8 cellular contexts compared by ENCODE assay signal in genomic region chr6:26124550-26125014, GRCh38. TPM values are rescaled to one million over a fixed set of nuclear protein-coding genes. Genes with fewer than 3 reads are reported as not detected.
A peak's percentile ranks its signal among the peaks of the same experiment; 100 is the strongest.
DNase-seq lines count a peak whose midpoint lies in the region; ATAC-seq and TF ChIP-seq lines count a peak whose summit lies in the region.

No MANE protein-coding gene starts in this region.

- peaks cover 4% of the 10 kb centered on the region for H3K27me3 Mint-ChIP-seq in stimulated activated naive CD8-positive, alpha-beta T cell treated with anti-CD3 and anti-CD28 coated beads, Interleukin-15, Interleukin-2, amounts not matched to agents 100 ng/mL and 50 ng/mL, for 24 hours
- peaks cover 24% of the 10 kb centered on the region for H3K27me3 Mint-ChIP-seq in endothelial cell (ENCODE audit: unreplicated experiment)
- H3K27me3 Mint-ChIP-seq in natural killer cell treated with Interleukin-12 subunit alpha and Interleukin-12 subunit beta and Interleukin-15 and Interleukin-18, amount 100 ng/mL, for 72 hours = no peaks in the 10 kb centered on the region

- no peaks in the 10 kb centered on the region for H3K9me3 Mint-ChIP-seq in stimulated activated naive CD8-positive, alpha-beta T cell treated with anti-CD3 and anti-CD28 coated beads, Interleukin-15, Interleukin-2, amounts not matched to agents 100 ng/mL and 50 ng/mL, for 24 hours
- H3K9me3 Mint-ChIP-seq in endothelial cell (ENCODE audit: unreplicated experiment) = no peaks in the 10 kb centered on the region
- H3K9me3 Mint-ChIP-seq in natural killer cell treated with Interleukin-12 subunit alpha and Interleukin-12 subunit beta and Interleukin-15 and Interleukin-18, amount 100 ng/mL, for 72 hours = peaks cover 2% of the 10 kb centered on the region

- POLR2A ChIA-PET in RWPE1 (lab: Yijun Ruan, JAX; ENCODE audit: low non-redundant PET) = interaction anchor here (0.9 to 5.1 kb wide), 9 partner anchors 21 to 92 kb away, joined by 3 to 94 read pairs (median 7); a partner anchor contains a TSS

- peak overlapping the region; percentile 99 for H3K27ac Mint-ChIP-seq in stimulated activated naive CD8-positive, alpha-beta T cell treated with anti-CD3 and anti-CD28 coated beads, Interleukin-15, Interleukin-2, amounts not matched to agents 100 ng/mL and 50 ng/mL, for 24 hours
- H3K27ac Mint-ChIP-seq in endothelial cell (ENCODE audit: unreplicated experiment) = peak overlapping the region; percentile 99
- peak overlapping the region; percentile 99 to 100 for H3K27ac Mint-ChIP-seq in natural killer cell treated with Interleukin-12 subunit alpha and Interleukin-12 subunit beta and Interleukin-15 and Interleukin-18, amount 100 ng/mL, for 72 hours

- no peak for TF ChIP-seq CTCF in RWPE1 (conservative IDR thresholded peaks at IDR 0.05; ENCODE audit: low read depth)
- TF ChIP-seq CTCF in endothelial cell (IDR thresholded peaks at IDR 0.05; ENCODE audit: unreplicated experiment) = no peak
- no peak for TF ChIP-seq CTCF in GM13977 (IDR thresholded peaks at IDR 0.05; ENCODE audit: extremely low read depth, insufficient read depth, missing control alignments)

- H3K4me3 Mint-ChIP-seq in stimulated activated naive CD8-positive, alpha-beta T cell treated with anti-CD3 and anti-CD28 coated beads, Interleukin-15, Interleukin-2, amounts not matched to agents 100 ng/mL and 50 ng/mL, for 24 hours = peak overlapping the region; percentile 99
- H3K4me3 Mint-ChIP-seq in endothelial cell (ENCODE audit: unreplicated experiment) = peak overlapping the region; percentile 100
- peak overlapping the region; percentile 97 for H3K4me3 Mint-ChIP-seq in natural killer cell treated with Interleukin-12 subunit alpha and Interleukin-12 subunit beta and Interleukin-15 and Interleukin-18, amount 100 ng/mL, for 72 hours

- in situ Hi-C loops in GM13977 (cut with MboI; ENCODE audit: low pct_unique_long_range_greater_than_20kb, low sequenced_read_pairs, unreplicated experiment) = loop anchor here (5.0 kb wide), 1 partner anchor 73 kb away; a partner anchor contains a TSS

- peaks cover 61% of the 10 kb centered on the region for H3K4me1 Mint-ChIP-seq in stimulated activated naive CD8-positive, alpha-beta T cell treated with anti-CD3 and anti-CD28 coated beads, Interleukin-15, Interleukin-2, amounts not matched to agents 100 ng/mL and 50 ng/mL, for 24 hours (ENCODE audit: low read depth)
- H3K4me1 Mint-ChIP-seq in endothelial cell (ENCODE audit: unreplicated experiment) = peaks cover 26% of the 10 kb centered on the region
- H3K4me1 Mint-ChIP-seq in natural killer cell treated with Interleukin-12 subunit alpha and Interleukin-12 subunit beta and Interleukin-15 and Interleukin-18, amount 100 ng/mL, for 72 hours (ENCODE audit: low read depth in 2 of 2) = peaks cover 52 to 60% of the 10 kb centered on the region in 2 donors

- peak overlapping the region; percentile 99 for H3K27ac ChIP-seq in RWPE1

- H3K36me3 Mint-ChIP-seq in stimulated activated naive CD8-positive, alpha-beta T cell treated with anti-CD3 and anti-CD28 coated beads, Interleukin-15, Interleukin-2, amounts not matched to agents 100 ng/mL and 50 ng/mL, for 24 hours (ENCODE audit: low read depth) = peaks cover 37% of the 10 kb centered on the region
- H3K36me3 Mint-ChIP-seq in endothelial cell (ENCODE audit: low read depth, unreplicated experiment) = peaks cover 3% of the 10 kb centered on the region
- H3K36me3 Mint-ChIP-seq in natural killer cell treated with Interleukin-12 subunit alpha and Interleukin-12 subunit beta and Interleukin-15 and Interleukin-18, amount 100 ng/mL, for 72 hours = peaks cover 28% of the 10 kb centered on the region

- ATAC-seq in stimulated activated naive CD8-positive, alpha-beta T cell treated with anti-CD3 and anti-CD28 coated beads, Interleukin-15, Interleukin-2, amounts not matched to agents 100 U/mL and 50 U/mL, for 24 hours = no peak
- peak; percentile 1 to 2 for ATAC-seq in natural killer cell treated with Interleukin-12 subunit alpha and Interleukin-12 subunit beta and Interleukin-15 and Interleukin-18, amount 100 ng/mL, for 72 hours
- no peak for ATAC-seq in GM19463 (IDR thresholded peaks at IDR 0.05; ENCODE audit: unreplicated experiment)

- CTCF ChIA-PET in RWPE1 (lab: Yijun Ruan, JAX) = interaction anchor here (0.6 to 1.0 kb wide), 3 partner anchors 16 to 48 kb away, joined by 3 to 6 read pairs (median 3); no protein-coding TSS in a partner anchor

- no peak for DNase-seq in stimulated activated naive CD8-positive, alpha-beta T cell treated with anti-CD3 and anti-CD28 coated beads, Interleukin-15, Interleukin-2, amounts not matched to agents 100 U/mL and 50 U/mL, for 24 hours
- DNase-seq in RWPE1 (ENCODE audit: low spot score) (no peak), endothelial cell (ENCODE audit: low spot score) (no peak), GM13977 (ENCODE audit: low spot score) (no peak), EL (no peak)
- no peak for DNase-seq in natural killer cell treated with Interleukin-12 subunit alpha and Interleukin-12 subunit beta and Interleukin-15 and Interleukin-18, amount 100 ng/mL, for 72 hours (ENCODE audit: low spot score)

RNA-seq across cellular contexts. Expression of gene HFE, which starts 37.4 kb away (rescaled TPM):
- 1.2 TPM for total RNA-seq in endothelial cell (ENCODE audit: unreplicated experiment)
- 1 to 10 TPM in 1 of 2 donors, under 1 TPM in 1; 0.62 to 1.5 TPM for total RNA-seq in natural killer cell treated with Interleukin-12 subunit alpha and Interleukin-12 subunit beta and Interleukin-15 and Interleukin-18, amount 100 ng/mL, for 72 hours

Comparison
In these comparisons a context has a peak if more than half of its experiments do, and no peak if none do; other contexts are left out.
1. ATAC-seq: peak in natural killer cell treated with Interleukin-12 subunit alpha and Interleukin-12 subunit beta and Interleukin-15 and Interleukin-18, amount 100 ng/mL, for 72 hours (2 of 2); none in stimulated activated naive CD8-positive, alpha-beta T cell treated with anti-CD3 and anti-CD28 coated beads, Interleukin-15, Interleukin-2, amounts not matched to agents 100 U/mL and 50 U/mL, for 24 hours (single experiment) and GM19463 (single experiment).
2. Peak in every context shown above with its lines, with median percentiles within 50 percentile points of each other: H3K27ac Mint-ChIP-seq and H3K4me3 Mint-ChIP-seq.